In the genomic region with DNA sequence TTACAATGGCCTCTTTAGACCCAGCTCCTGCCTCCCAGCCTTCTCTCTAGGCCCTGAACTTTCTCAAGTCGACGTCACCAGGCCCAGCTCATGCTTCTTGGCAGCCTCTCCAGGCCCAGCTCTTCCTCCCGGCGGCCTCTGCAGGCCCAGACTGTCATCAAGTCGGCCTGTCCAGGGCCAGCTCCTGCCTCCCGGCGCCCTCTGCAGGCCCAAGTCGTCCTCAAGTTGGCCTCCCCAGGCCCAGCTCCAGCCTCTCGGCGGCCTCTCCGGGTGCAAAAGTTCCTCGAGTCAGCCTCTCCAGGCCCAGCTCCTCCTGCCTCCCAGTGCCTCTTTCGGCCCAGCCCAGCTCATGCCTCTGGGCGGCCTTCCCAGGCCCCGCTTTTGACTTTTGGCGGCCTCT, we compare ENCODE assay signal across 8 cellular contexts.
DNase-seq lines count a peak whose midpoint lies in the region; ATAC-seq and TF ChIP-seq lines count a peak whose summit lies in the region.
"Not testable (repeated sequence)": the region's sequence is repeated elsewhere in the genome, so short reads cannot be mapped to it uniquely, and the experiment has no call there.

No MANE protein-coding gene starts in this region.

- not testable (repeated sequence) for H3K27ac ChIP-seq in iPS DF 6.9 (ENCODE audit: low read length); testis

- H3K27me3 ChIP-seq in iPS DF 6.9 (ENCODE audit: control insufficient read depth, insufficient read depth, low read length); testis: not testable (repeated sequence)

- in situ Hi-C loops in GM13977 (cut with MboI; ENCODE audit: low pct_unique_long_range_greater_than_20kb, low sequenced_read_pairs, unreplicated experiment): not testable (repeated sequence)

- intact Hi-C loops in testis (cut with DNase I; ENCODE audit: low total_unique reads): not testable (repeated sequence)

- not testable (repeated sequence) for H3K9me3 Mint-ChIP-seq in WTC11

- WGBS in iPS DF 6.9 (ENCODE audit: insufficient coverage, insufficient read length): no CpG with 5 or more reads among the region's 16 CpGs
- WGBS in testis, 2 donors: 66 to 78% methylated on average over 7 to 15 of the region's 16 CpGs

- H3K36me3 Mint-ChIP-seq in WTC11: not testable (repeated sequence)

- not testable (repeated sequence) for TF ChIP-seq CTCF in AG10803 (conservative IDR thresholded peaks at IDR 0.05; ENCODE audit: low read length); WTC11 (IDR thresholded peaks at IDR 0.05); testis (IDR thresholded peaks at IDR 0.05)
- peak; percentile 32 for TF ChIP-seq CTCF in GM13977 (IDR thresholded peaks at IDR 0.05; ENCODE audit: extremely low read depth, insufficient read depth, missing control alignments)
- peak; percentile 15 for TF ChIP-seq CTCF in cardiac fibroblast (IDR thresholded peaks at IDR 0.05; ENCODE audit: low read depth, low read length)

- H3K4me3 Mint-ChIP-seq in WTC11: not testable (repeated sequence)

- peak; percentile 21 for DNase-seq in AG10803 (ENCODE audit: low read depth)
- not testable (repeated sequence) for DNase-seq in GM13977 (ENCODE audit: low spot score)
- DNase-seq in NCI-H69 (lab: John Stamatoyannopoulos, UW): peak; percentile 6
- DNase-seq in WTC11 (ENCODE audit: low spot score): peak; percentile 53
- peak; percentile 29 to 57 for DNase-seq in cardiac fibroblast (ENCODE audit: low read depth in 2 of 2)
- DNase-seq in fibroblast of gingiva (ENCODE audit: low read depth): peak; percentile 8
- DNase-seq in iPS DF 6.9 (ENCODE audit: low read depth, low spot score): peak; percentile 5
- peak; percentile 29 for DNase-seq in testis

- TF ChIP-seq POLR2A in testis (IDR thresholded peaks at IDR 0.05): not testable (repeated sequence)

- H3K27ac Mint-ChIP-seq in WTC11: not testable (repeated sequence)

- not testable (repeated sequence) for H3K9me3 ChIP-seq in iPS DF 6.9 (ENCODE audit: control insufficient read depth, insufficient read depth, low read length); testis

- POLR2A ChIA-PET in WTC11 (lab: Charles Lee): not testable (repeated sequence)

- H3K27me3 Mint-ChIP-seq in WTC11 (ENCODE audit: low read depth): not testable (repeated sequence)

- H3K4me1 Mint-ChIP-seq in WTC11: not testable (repeated sequence)

- not testable (repeated sequence) for H3K4me3 ChIP-seq in AG10803 (ENCODE audit: low read length); cardiac fibroblast (replicated peaks in 1 of 2; ENCODE audit: low read depth in 2 of 2, low read length in 2 of 2); iPS DF 6.9 (ENCODE audit: low read length); testis

- not testable (repeated sequence) for H3K4me1 ChIP-seq in iPS DF 6.9 (ENCODE audit: control insufficient read depth, insufficient read depth, low read length); testis

- CTCF ChIA-PET in WTC11 (lab: Charles Lee): interaction anchor here (0.7 to 2.0 kb wide), 6 partner anchors 15 to 212 kb away, joined by 3 to 20 read pairs (median 4); no protein-coding TSS in a partner anchor

- not testable (repeated sequence) for ATAC-seq in WTC11

- H3K36me3 ChIP-seq in iPS DF 6.9 (ENCODE audit: control insufficient read depth, insufficient read depth, low read length); testis (ENCODE audit: low read depth, missing control alignments): not testable (repeated sequence)

TF ChIP-seq in WTC11, 78 proteins besides CTCF, POLR2A, EP300 and RAD21:
- peak; percentile 48 for TF ChIP-seq ZNF121 (CRISPR knock-in tag; IDR thresholded peaks at IDR 0.05)
